ENCODE assay signal across 21 cellular contexts in the genomic region with DNA sequence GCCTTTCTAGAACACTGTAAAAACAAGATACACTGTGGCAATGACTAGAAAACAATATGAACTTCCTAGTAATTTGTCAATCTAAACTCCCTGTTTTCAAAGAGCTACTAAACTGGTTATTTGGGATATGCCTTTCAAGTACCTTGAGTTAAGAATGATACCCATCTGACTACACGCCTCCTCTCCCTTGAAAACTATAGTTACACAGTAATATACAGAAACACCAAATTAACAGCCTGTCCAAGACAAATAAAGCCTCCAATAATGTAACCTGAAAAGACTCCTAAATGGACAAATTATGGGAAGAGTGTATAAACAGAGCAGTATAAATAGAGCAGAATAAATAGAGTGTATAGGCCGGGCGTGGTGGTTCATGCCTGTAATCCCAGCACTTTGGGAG.
"Had no signal": no experiment of that assay in that cellular context is flagged by ENCODE, and none has a peak within 500 bp of the region (broad histone marks: within the 10 kb centered on the region; RNA-seq: fewer than 3 reads in every experiment).

No MANE protein-coding gene starts in this region.

- H3K4me3 Mint-ChIP-seq: activated B cell treated with CpG ODN at 0.5 μM for 24 hours; activated CD4-positive, alpha-beta memory T cell treated with anti-CD3 and anti-CD28 coated beads for 36 hours; activated T-helper 17 cell treated with anti-CD3 and anti-CD28 coated beads, Interleukin-2, amount 50 U/mL, for 72 hours; brain; neural crest cell; stimulated activated naive CD8-positive, alpha-beta T cell treated with anti-CD3 and anti-CD28 coated beads, Interleukin-15, Interleukin-2, amounts not matched to agents 100 ng/mL and 50 ng/mL, for 24 hours; T-helper 1 cell treated with Interleukin-12 subunit alpha and Interleukin-12 subunit beta and Interleukin-4 antibody, amounts not matched to agents 30 μg/mL and 1 μg/mL, for 36 hours had no signal

- H3K4me3 ChIP-seq: colonic mucosa, gastrocnemius medialis, left lung, prostate gland, right atrium auricular region, tibial nerve, uterus had no signal

- H3K27me3 Mint-ChIP-seq: activated B cell treated with CpG ODN at 0.5 μM for 24 hours; activated CD4-positive, alpha-beta memory T cell treated with anti-CD3 and anti-CD28 coated beads for 36 hours; activated T-helper 17 cell treated with anti-CD3 and anti-CD28 coated beads, Interleukin-2, amount 50 U/mL, for 72 hours; brain; stimulated activated naive CD8-positive, alpha-beta T cell treated with anti-CD3 and anti-CD28 coated beads, Interleukin-15, Interleukin-2, amounts not matched to agents 100 ng/mL and 50 ng/mL, for 24 hours had no signal

- H3K27ac ChIP-seq: colonic mucosa, gastrocnemius medialis, left lung, prostate gland, right atrium auricular region, tibial nerve, uterus had no signal

- DNase-seq: activated B cell treated with CpG ODN at 0.5 μM for 24 hours; activated CD4-positive, alpha-beta memory T cell treated with anti-CD3 and anti-CD28 coated beads for 36 hours; activated CD4-positive, alpha-beta T cell treated with anti-CD3 and anti-CD28 coated beads for 4 hours; activated naive CD4-positive, alpha-beta T cell treated with Interleukin-2 at 50 U/mL for 16 hours; caudate nucleus; colonic mucosa; gastrocnemius medialis; head of caudate nucleus; kidney; left lung; stimulated activated CD4-positive, alpha-beta T cell treated with anti-CD3 and anti-CD28 coated beads, Interleukin-12 subunit alpha, Interleukin-12 subunit beta, amount 100 ng/mL, for 4 hours; stimulated activated CD4-positive, alpha-beta T cell treated with anti-CD3 and anti-CD28 coated beads, Interleukin-2, amount 100 ng/mL, for 24 hours; uterus had no signal

- H3K4me1 ChIP-seq: colonic mucosa, left lung, prostate gland, tibial nerve, uterus had no signal

- H3K9me3 ChIP-seq: colonic mucosa, gastrocnemius medialis, left lung, prostate gland, right atrium auricular region, tibial nerve, uterus had no signal

- H3K27ac Mint-ChIP-seq: activated B cell treated with CpG ODN at 0.5 μM for 24 hours; activated CD4-positive, alpha-beta memory T cell treated with anti-CD3 and anti-CD28 coated beads for 36 hours; activated T-helper 17 cell treated with anti-CD3 and anti-CD28 coated beads, Interleukin-2, amount 50 U/mL, for 72 hours; T-helper 1 cell treated with Interleukin-12 subunit alpha and Interleukin-12 subunit beta and Interleukin-4 antibody, amounts not matched to agents 30 μg/mL and 1 μg/mL, for 36 hours had no signal

- H3K4me1 Mint-ChIP-seq: activated B cell treated with CpG ODN at 0.5 μM for 24 hours, neural crest cell had no signal

- H3K9me3 Mint-ChIP-seq: activated B cell treated with CpG ODN at 0.5 μM for 24 hours; activated CD4-positive, alpha-beta memory T cell treated with anti-CD3 and anti-CD28 coated beads for 36 hours; activated T-helper 17 cell treated with anti-CD3 and anti-CD28 coated beads, Interleukin-2, amount 50 U/mL, for 72 hours; brain; neural crest cell; stimulated activated naive CD8-positive, alpha-beta T cell treated with anti-CD3 and anti-CD28 coated beads, Interleukin-15, Interleukin-2, amounts not matched to agents 100 ng/mL and 50 ng/mL, for 24 hours; T-helper 1 cell treated with Interleukin-12 subunit alpha and Interleukin-12 subunit beta and Interleukin-4 antibody, amounts not matched to agents 30 μg/mL and 1 μg/mL, for 36 hours had no signal

- H3K36me3 ChIP-seq: prostate gland, uterus had no signal

- H3K27me3 ChIP-seq: colonic mucosa, gastrocnemius medialis, left lung, right atrium auricular region, tibial nerve, uterus had no signal

- ATAC-seq: activated T-helper 17 cell treated with anti-CD3 and anti-CD28 coated beads, Interleukin-2, amount 50 U/mL, for 72 hours; gastrocnemius medialis; left lung had no signal

- FAIRE-seq: kidney had no signal
